Comparison of ENCODE assay signal across 8 cellular contexts in genomic region chr10:71302874-71303568, GRCh38. TPM values are rescaled to one million over a fixed set of nuclear protein-coding genes. Genes with fewer than 3 reads are reported as not detected.
DNase-seq lines count a peak whose midpoint lies in the region; ATAC-seq and TF ChIP-seq lines count a peak whose summit lies in the region.

No MANE protein-coding gene starts in this region.

- H3K4me3 ChIP-seq in H7 (ENCODE audit: insufficient read depth, low read depth, low read length) (no peak overlapping the region), body of pancreas (no peak overlapping the region)
- H3K4me3 ChIP-seq in effector memory CD4-positive, alpha-beta T cell (ENCODE audit: insufficient read depth, low read depth, low read length, poor library complexity, severe bottlenecking) = no peak overlapping the region

- TF ChIP-seq CTCF in CD14-positive monocyte (IDR thresholded peaks at IDR 0.05) (peak; percentile 74), body of pancreas (IDR thresholded peaks at IDR 0.05) (peak in 6 of 7 experiments; percentile 20 to 49 (median 36))

- no peak overlapping the region for H3K4me3 Mint-ChIP-seq in CD14-positive monocyte

- TF ChIP-seq POLR2A in body of pancreas (IDR thresholded peaks at IDR 0.05) = no peak

- H3K36me3 ChIP-seq in H7 (replicated peaks; ENCODE audit: control insufficient read depth, insufficient read depth, low read length) (peaks cover 1% of the 10 kb centered on the region; the same call in 1 of the 2 replicates), body of pancreas (replicated peaks in 1 of 2; ENCODE audit: insufficient read depth in 1 of 2, low read depth in 2 of 2) (no peaks in the 10 kb centered on the region)
- H3K36me3 ChIP-seq in effector memory CD4-positive, alpha-beta T cell (ENCODE audit: control insufficient read depth, insufficient read depth, low read length) = no peaks in the 10 kb centered on the region

- no peaks in the 10 kb centered on the region for H3K9me3 ChIP-seq in body of pancreas
- H3K9me3 ChIP-seq in effector memory CD4-positive, alpha-beta T cell (ENCODE audit: control insufficient read depth, low read length) = no peaks in the 10 kb centered on the region

- H3K36me3 Mint-ChIP-seq in CD14-positive monocyte = no peaks in the 10 kb centered on the region

- no peaks in the 10 kb centered on the region for H3K27me3 ChIP-seq in H7 (ENCODE audit: control insufficient read depth, insufficient read depth, low read length)
- H3K27me3 ChIP-seq in body of pancreas = no peaks in the 10 kb centered on the region
- no peaks in the 10 kb centered on the region for H3K27me3 ChIP-seq in effector memory CD4-positive, alpha-beta T cell (replicated peaks; ENCODE audit: control insufficient read depth, insufficient read depth, low read length, poor library complexity, severe bottlenecking)

- intact Hi-C loops in CD14-positive monocyte (cut with micrococcal nuclease) = no loop called here
- intact Hi-C loops in body of pancreas (cut with DNase I) = no loop called here

- no peak overlapping the region for H3K27ac Mint-ChIP-seq in CD14-positive monocyte

- no peaks in the 10 kb centered on the region for H3K9me3 Mint-ChIP-seq in CD14-positive monocyte

- 43 to 49% methylated on average over 8 of the region's 8 CpGs for WGBS in body of pancreas, 2 donors

- no peak overlapping the region for H3K27ac ChIP-seq in body of pancreas
- no peak overlapping the region for H3K27ac ChIP-seq in effector memory CD4-positive, alpha-beta T cell (ENCODE audit: insufficient read depth, low read length, poor library complexity, severe bottlenecking)

- ATAC-seq in body of pancreas (peak; percentile 49), HG02870 (IDR thresholded peaks at IDR 0.05; ENCODE audit: unreplicated experiment) (no peak), GM21619 (IDR thresholded peaks at IDR 0.05; ENCODE audit: unreplicated experiment) (no peak)

- no peak for DNase-seq in CD14-positive monocyte (ENCODE audit: low spot score)
- DNase-seq in H7 = peak; percentile 80
- peak; percentile 72 for DNase-seq in NCI-H748 (lab: John Stamatoyannopoulos, UW; ENCODE audit: unreplicated experiment)
- DNase-seq in body of pancreas = no peak
- DNase-seq in kidney glomerular epithelial cell (lab: John Stamatoyannopoulos, UW) = peak; percentile 23
- DNase-seq in effector memory CD4-positive, alpha-beta T cell = no peak

- H3K4me1 ChIP-seq in body of pancreas = no peaks in the 10 kb centered on the region
- no peaks in the 10 kb centered on the region for H3K4me1 ChIP-seq in effector memory CD4-positive, alpha-beta T cell (ENCODE audit: control insufficient read depth, insufficient read depth, low read length, poor library complexity, severe bottlenecking)

- peaks cover 32% of the 10 kb centered on the region for H3K4me1 Mint-ChIP-seq in CD14-positive monocyte

- peaks cover 0 to 4% (median 1%) of the 10 kb centered on the region in 3 donors for H3K27me3 Mint-ChIP-seq in CD14-positive monocyte (ENCODE audit: low read depth in 3 of 3)

RNA-seq across cellular contexts. Expression of gene SLC29A3, which starts 16.0 kb away (rescaled TPM):
- 10 to 100 TPM; 16.6 to 28.4 TPM for polyA plus RNA-seq in CD14-positive monocyte
- 5.2 and 6.9 TPM in 2 replicates for total RNA-seq in H7 (2014; rRNA removed; shearing (Covaris generic))
- 1 to 10 TPM in 1 of 2 donors, under 1 TPM in 1; 0.99 to 5.2 TPM for total RNA-seq in body of pancreas

Comparison
In these comparisons a context has a peak if more than half of its experiments do, and no peak if none do; other contexts are left out.
1. DNase-seq: peak in H7 (single experiment), NCI-H748 (single experiment) and kidney glomerular epithelial cell (single experiment); none in CD14-positive monocyte (single experiment), body of pancreas (0 of 4) and effector memory CD4-positive, alpha-beta T cell (0 of 3).